In genomic region chr20:25623736-25624499, GRCh38 we compare ENCODE assay signal across 1 cellular context.
A peak's percentile ranks its signal among the peaks of the same experiment; 100 is the strongest.
TF ChIP-seq lines count a peak whose summit lies in the region.

A gene with protein sequence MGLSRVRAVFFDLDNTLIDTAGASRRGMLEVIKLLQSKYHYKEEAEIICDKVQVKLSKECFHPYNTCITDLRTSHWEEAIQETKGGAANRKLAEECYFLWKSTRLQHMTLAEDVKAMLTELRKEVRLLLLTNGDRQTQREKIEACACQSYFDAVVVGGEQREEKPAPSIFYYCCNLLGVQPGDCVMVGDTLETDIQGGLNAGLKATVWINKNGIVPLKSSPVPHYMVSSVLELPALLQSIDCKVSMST (minus strand): TSS chr20:25624014. CDS start chr20:25623948, 66 bp downstream.

TF ChIP-seq in HEK293, 187 proteins besides CTCF, POLR2A, EP300 and RAD21 (continued from another document and continues in another):
- no peak for TF ChIP-seq ZNF433 (tag by site-specific recombination; IDR thresholded peaks at IDR 0.05; ENCODE audit: low read depth)
- no peak for TF ChIP-seq ZNF510 (tag by site-specific recombination; IDR thresholded peaks at IDR 0.05; ENCODE audit: insufficient replicate concordance)
- TF ChIP-seq MZF1 (tag by site-specific recombination; IDR thresholded peaks at IDR 0.05; ENCODE audit: borderline replicate concordance) = no peak
- TF ChIP-seq ZNF266 (tag by site-specific recombination; IDR thresholded peaks at IDR 0.05; ENCODE audit: low read depth) = no peak
- TF ChIP-seq ZNF24 (tag by site-specific recombination; IDR thresholded peaks at IDR 0.05) = no peak
- TF ChIP-seq ZNF600 (tag by site-specific recombination; IDR thresholded peaks at IDR 0.05) = peak; percentile 74
- no peak for TF ChIP-seq ZNF221 (tag by site-specific recombination; IDR thresholded peaks at IDR 0.05; ENCODE audit: borderline replicate concordance)
- no peak for TF ChIP-seq ZNF785 (tag by site-specific recombination; IDR thresholded peaks at IDR 0.05)
- TF ChIP-seq ZBTB17 (tag by site-specific recombination; IDR thresholded peaks at IDR 0.05) = peak; percentile 82
- TF ChIP-seq ZNF449 (tag by site-specific recombination; IDR thresholded peaks at IDR 0.05) = no peak
- TF ChIP-seq ZNF623 (tag by site-specific recombination; IDR thresholded peaks at IDR 0.05) = no peak
- TF ChIP-seq IKZF3 (tag by site-specific recombination; IDR thresholded peaks at IDR 0.05) = peak; percentile 86
- TF ChIP-seq ZNF48 (tag by site-specific recombination; IDR thresholded peaks at IDR 0.05) = no peak
- no peak for TF ChIP-seq ZNF529 (tag by site-specific recombination; IDR thresholded peaks at IDR 0.05; ENCODE audit: insufficient replicate concordance)
- no peak; the same call in 1 of the 2 replicates for TF ChIP-seq REPIN1 (tag by site-specific recombination; IDR thresholded peaks at IDR 0.05; ENCODE audit: low read depth)
- peak; percentile 73; the same call in 1 of the 2 replicates for TF ChIP-seq SP7 (tag by site-specific recombination; IDR thresholded peaks at IDR 0.05)
- TF ChIP-seq FEZF1 (tag by site-specific recombination; IDR thresholded peaks at IDR 0.05) = no peak
- TF ChIP-seq ZNF26 (tag by site-specific recombination; IDR thresholded peaks at IDR 0.05) = no peak
- peak; percentile 32; the same call in 1 of the 2 replicates for TF ChIP-seq ZNF629 (tag by site-specific recombination; IDR thresholded peaks at IDR 0.05)
- TF ChIP-seq YY1 (tag by site-specific recombination; IDR thresholded peaks at IDR 0.05) = peak; percentile 80
- no peak for TF ChIP-seq ZNF16 (tag by site-specific recombination; IDR thresholded peaks at IDR 0.05; ENCODE audit: low read depth)
- no peak for TF ChIP-seq HOXD13 (CRISPR knock-in tag; IDR thresholded peaks at IDR 0.05; ENCODE audit: borderline replicate concordance)
- TF ChIP-seq GLI4 (tag by site-specific recombination; IDR thresholded peaks at IDR 0.05) = 0 out of 2 replicates have a peak, but pooled peaks have one; percentile 51
- peak; percentile 72 for TF ChIP-seq PRDM10 (tag by site-specific recombination; IDR thresholded peaks at IDR 0.05)
- no peak for TF ChIP-seq ZNF843 (tag by site-specific recombination; IDR thresholded peaks at IDR 0.05)
- TF ChIP-seq, protein P1, sequence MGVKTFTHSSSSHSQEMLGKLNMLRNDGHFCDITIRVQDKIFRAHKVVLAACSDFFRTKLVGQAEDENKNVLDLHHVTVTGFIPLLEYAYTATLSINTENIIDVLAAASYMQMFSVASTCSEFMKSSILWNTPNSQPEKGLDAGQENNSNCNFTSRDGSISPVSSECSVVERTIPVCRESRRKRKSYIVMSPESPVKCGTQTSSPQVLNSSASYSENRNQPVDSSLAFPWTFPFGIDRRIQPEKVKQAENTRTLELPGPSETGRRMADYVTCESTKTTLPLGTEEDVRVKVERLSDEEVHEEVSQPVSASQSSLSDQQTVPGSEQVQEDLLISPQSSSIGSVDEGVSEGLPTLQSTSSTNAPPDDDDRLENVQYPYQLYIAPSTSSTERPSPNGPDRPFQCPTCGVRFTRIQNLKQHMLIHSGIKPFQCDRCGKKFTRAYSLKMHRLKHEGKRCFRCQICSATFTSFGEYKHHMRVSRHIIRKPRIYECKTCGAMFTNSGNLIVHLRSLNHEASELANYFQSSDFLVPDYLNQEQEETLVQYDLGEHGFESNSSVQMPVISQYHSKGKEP (tag by site-specific recombination; IDR thresholded peaks at IDR 0.05) = no peak
- no peak for TF ChIP-seq SALL2 (tag by site-specific recombination; IDR thresholded peaks at IDR 0.05; ENCODE audit: borderline replicate concordance)
- TF ChIP-seq ZNF138 (tag by site-specific recombination; IDR thresholded peaks at IDR 0.05; ENCODE audit: borderline replicate concordance) = no peak
- TF ChIP-seq GLI2 (tag by site-specific recombination; IDR thresholded peaks at IDR 0.05; ENCODE audit: borderline replicate concordance, low read depth) = no peak
- peak; percentile 67; the same call in 1 of the 2 replicates for TF ChIP-seq ZBTB1 (tag by site-specific recombination; IDR thresholded peaks at IDR 0.05)
- peak; percentile 98 for TF ChIP-seq KLF1 (tag by site-specific recombination; IDR thresholded peaks at IDR 0.05)
- no peak for TF ChIP-seq ZNF423 (tag by site-specific recombination; IDR thresholded peaks at IDR 0.05)
- peak; percentile 22; the same call in 1 of the 2 replicates for TF ChIP-seq TRIM28 (IDR thresholded peaks at IDR 0.05; ENCODE audit: borderline replicate concordance, low read length)
- no peak for TF ChIP-seq ZNF132 (tag by site-specific recombination; IDR thresholded peaks at IDR 0.05; ENCODE audit: borderline replicate concordance)
- TF ChIP-seq ZNF214 (tag by site-specific recombination; IDR thresholded peaks at IDR 0.05; ENCODE audit: borderline replicate concordance) = no peak
- TF ChIP-seq, protein P2, sequence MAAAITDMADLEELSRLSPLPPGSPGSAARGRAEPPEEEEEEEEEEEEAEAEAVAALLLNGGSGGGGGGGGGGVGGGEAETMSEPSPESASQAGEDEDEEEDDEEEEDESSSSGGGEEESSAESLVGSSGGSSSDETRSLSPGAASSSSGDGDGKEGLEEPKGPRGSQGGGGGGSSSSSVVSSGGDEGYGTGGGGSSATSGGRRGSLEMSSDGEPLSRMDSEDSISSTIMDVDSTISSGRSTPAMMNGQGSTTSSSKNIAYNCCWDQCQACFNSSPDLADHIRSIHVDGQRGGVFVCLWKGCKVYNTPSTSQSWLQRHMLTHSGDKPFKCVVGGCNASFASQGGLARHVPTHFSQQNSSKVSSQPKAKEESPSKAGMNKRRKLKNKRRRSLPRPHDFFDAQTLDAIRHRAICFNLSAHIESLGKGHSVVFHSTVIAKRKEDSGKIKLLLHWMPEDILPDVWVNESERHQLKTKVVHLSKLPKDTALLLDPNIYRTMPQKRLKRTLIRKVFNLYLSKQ (tag by site-specific recombination; IDR thresholded peaks at IDR 0.05; ENCODE audit: borderline replicate concordance) = no peak
- TF ChIP-seq ZNF777 (tag by site-specific recombination; IDR thresholded peaks at IDR 0.05; ENCODE audit: borderline replicate concordance) = no peak
- TF ChIP-seq ZNF837 (tag by site-specific recombination; IDR thresholded peaks at IDR 0.05) = no peak
- no peak for TF ChIP-seq ZNF174 (tag by site-specific recombination; IDR thresholded peaks at IDR 0.05)
- TF ChIP-seq, protein P3, sequence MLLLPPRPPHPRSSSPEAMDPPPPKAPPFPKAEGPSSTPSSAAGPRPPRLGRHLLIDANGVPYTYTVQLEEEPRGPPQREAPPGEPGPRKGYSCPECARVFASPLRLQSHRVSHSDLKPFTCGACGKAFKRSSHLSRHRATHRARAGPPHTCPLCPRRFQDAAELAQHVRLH (tag by site-specific recombination; IDR thresholded peaks at IDR 0.05) = no peak
- peak; percentile 87 for TF ChIP-seq ZXDB (tag by site-specific recombination; IDR thresholded peaks at IDR 0.05)
- TF ChIP-seq ZNF394 (tag by site-specific recombination; IDR thresholded peaks at IDR 0.05; ENCODE audit: borderline replicate concordance) = no peak
- TF ChIP-seq SETDB1 (IDR thresholded peaks at IDR 0.05; ENCODE audit: insufficient read length, low read length) = peak; percentile 64
- TF ChIP-seq, protein P4, sequence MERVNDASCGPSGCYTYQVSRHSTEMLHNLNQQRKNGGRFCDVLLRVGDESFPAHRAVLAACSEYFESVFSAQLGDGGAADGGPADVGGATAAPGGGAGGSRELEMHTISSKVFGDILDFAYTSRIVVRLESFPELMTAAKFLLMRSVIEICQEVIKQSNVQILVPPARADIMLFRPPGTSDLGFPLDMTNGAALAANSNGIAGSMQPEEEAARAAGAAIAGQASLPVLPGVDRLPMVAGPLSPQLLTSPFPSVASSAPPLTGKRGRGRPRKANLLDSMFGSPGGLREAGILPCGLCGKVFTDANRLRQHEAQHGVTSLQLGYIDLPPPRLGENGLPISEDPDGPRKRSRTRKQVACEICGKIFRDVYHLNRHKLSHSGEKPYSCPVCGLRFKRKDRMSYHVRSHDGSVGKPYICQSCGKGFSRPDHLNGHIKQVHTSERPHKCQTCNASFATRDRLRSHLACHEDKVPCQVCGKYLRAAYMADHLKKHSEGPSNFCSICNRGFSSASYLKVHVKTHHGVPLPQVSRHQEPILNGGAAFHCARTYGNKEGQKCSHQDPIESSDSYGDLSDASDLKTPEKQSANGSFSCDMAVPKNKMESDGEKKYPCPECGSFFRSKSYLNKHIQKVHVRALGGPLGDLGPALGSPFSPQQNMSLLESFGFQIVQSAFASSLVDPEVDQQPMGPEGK (tag by site-specific recombination; IDR thresholded peaks at IDR 0.05) = no peak
- TF ChIP-seq ZIC2 (tag by site-specific recombination; IDR thresholded peaks at IDR 0.05) = peak; percentile 83
- peak; percentile 14; the same call in 1 of the 2 replicates for TF ChIP-seq ZNF707 (tag by site-specific recombination; IDR thresholded peaks at IDR 0.05)
- TF ChIP-seq, protein P5, sequence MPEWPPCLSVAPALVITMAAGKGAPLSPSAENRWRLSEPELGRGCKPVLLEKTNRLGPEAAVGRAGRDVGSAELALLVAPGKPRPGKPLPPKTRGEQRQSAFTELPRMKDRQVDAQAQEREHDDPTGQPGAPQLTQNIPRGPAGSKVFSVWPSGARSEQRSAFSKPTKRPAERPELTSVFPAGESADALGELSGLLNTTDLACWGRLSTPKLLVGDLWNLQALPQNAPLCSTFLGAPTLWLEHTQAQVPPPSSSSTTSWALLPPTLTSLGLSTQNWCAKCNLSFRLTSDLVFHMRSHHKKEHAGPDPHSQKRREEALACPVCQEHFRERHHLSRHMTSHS (tag by site-specific recombination; IDR thresholded peaks at IDR 0.05) = peak; percentile 10; the same call in 1 of the 2 replicates
- TF ChIP-seq ZNF202 (tag by site-specific recombination; IDR thresholded peaks at IDR 0.05; ENCODE audit: borderline replicate concordance) = no peak
- TF ChIP-seq ZNF18 (tag by site-specific recombination; IDR thresholded peaks at IDR 0.05) = no peak
- TF ChIP-seq ZNF776 (tag by site-specific recombination; IDR thresholded peaks at IDR 0.05; ENCODE audit: borderline replicate concordance) = no peak
- peak; percentile 85 for TF ChIP-seq ZNF610 (tag by site-specific recombination; IDR thresholded peaks at IDR 0.05; ENCODE audit: borderline replicate concordance)
